ENCODE assay signal across 13 cellular contexts in the genomic region with DNA sequence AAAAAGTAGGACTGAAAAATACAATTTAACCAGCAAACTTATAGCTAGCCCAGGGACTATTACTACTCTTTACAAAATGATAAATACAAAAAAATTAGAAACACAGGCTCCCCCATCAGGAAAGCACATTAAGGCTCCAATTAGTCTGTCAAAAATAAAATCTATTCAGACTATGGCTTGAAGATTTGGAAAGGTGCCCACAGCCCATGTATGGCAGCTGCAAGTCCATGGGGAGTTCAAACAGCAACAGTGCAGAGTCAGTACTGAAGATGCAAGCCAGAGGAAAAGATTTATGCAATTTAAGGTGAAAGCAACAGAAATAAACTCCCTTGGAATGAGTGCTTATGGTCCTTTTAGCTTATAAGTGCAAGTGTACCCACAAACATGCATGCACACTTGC. TPM values are rescaled to one million over a fixed set of nuclear protein-coding genes. Genes with fewer than 3 reads are reported as not detected.
DNase-seq lines count a peak whose midpoint lies in the region; TF ChIP-seq lines count a peak whose summit lies in the region.
"Had no signal": no experiment of that assay in that cellular context is flagged by ENCODE, and none has a peak within 500 bp of the region (broad histone marks: within the 10 kb centered on the region; RNA-seq: fewer than 3 reads in every experiment).

No MANE protein-coding gene starts in this region.

- no peak overlapping the region for H2AFZ ChIP-seq in GM23248

- H3K27me3 ChIP-seq in tibial artery (no peaks in the 10 kb centered on the region), GM23248 (replicated peaks; ENCODE audit: insufficient read depth) (no peaks in the 10 kb centered on the region)
- H3K27me3 ChIP-seq: tibial nerve had no signal

- H3K36me3 ChIP-seq in tibial artery (no peaks in the 10 kb centered on the region), GM23248 (ENCODE audit: low read depth) (no peaks in the 10 kb centered on the region)
- H3K36me3 ChIP-seq: tibial nerve had no signal

- H3K27ac ChIP-seq in tibial artery (peak overlapping the region; percentile 70 to 76), GM23248 (no peak overlapping the region)
- H3K27ac ChIP-seq: KMS-11, tibial nerve had no signal

- no peak for TF ChIP-seq CTCF in fibroblast of pulmonary artery (IDR thresholded peaks at IDR 0.05; ENCODE audit: low read length, missing control alignments)
- no peak for TF ChIP-seq CTCF in tibial artery (IDR thresholded peaks at IDR 0.05)

- no peak overlapping the region for H3K4me2 ChIP-seq in GM23248 (ENCODE audit: unreplicated experiment)
- H3K4me2 ChIP-seq: KMS-11, smooth muscle cell had no signal

- DNase-seq in NCI-H748 (lab: John Stamatoyannopoulos, UW; ENCODE audit: unreplicated experiment) (peak; percentile 37), NCI-H748 treated with DMSO at 0.1 percent for 48 hours (lab: John Stamatoyannopoulos, UW) (no peak), NCI-H446 treated with DMSO at 0.1 percent for 48 hours (lab: John Stamatoyannopoulos, UW) (peak; percentile 68), fibroblast of pulmonary artery (ENCODE audit: low read depth) (peak; percentile 56), tibial artery (peak in 1 of 2 donors; percentile 70), GM23248 (no peak), middle frontal gyrus (ENCODE audit: extremely low spot score, low spot score) (no peak)
- DNase-seq in activated naive CD4-positive, alpha-beta T cell (lab: John Stamatoyannopoulos, UW): no peak
- DNase-seq: glutamatergic neuron, NCI-H774 had no signal

- no peaks in the 10 kb centered on the region for H3K9me3 ChIP-seq in tibial artery
- no peaks in the 10 kb centered on the region for H3K9me3 ChIP-seq in GM23248 (ENCODE audit: low read depth)
- H3K9me3 ChIP-seq: tibial nerve had no signal

- intact Hi-C loops in tibial artery (cut with DNase I; ENCODE audit: low total_unique reads): no loop called here

- H3K9ac ChIP-seq in GM23248: no peak overlapping the region
- H3K9ac ChIP-seq: KMS-11 had no signal

- H3F3A ChIP-seq in GM23248 (ENCODE audit: insufficient read depth): no peaks in the 10 kb centered on the region

- H3K4me1 ChIP-seq in tibial artery (peaks cover 0 to 53% (median 24%) of the 10 kb centered on the region in 4 donors), GM23248 (ENCODE audit: insufficient read depth) (0 out of 2 replicates have a peak, but pooled peaks cover 8% of the 10 kb centered on the region)

- no peaks in the 10 kb centered on the region for H3K9me2 ChIP-seq in GM23248 (ENCODE audit: insufficient read depth)

- no peaks in the 10 kb centered on the region for H3K79me2 ChIP-seq in GM23248 (ENCODE audit: insufficient read depth)

- no peaks in the 10 kb centered on the region for H4K20me1 ChIP-seq in GM23248 (ENCODE audit: insufficient read depth)

- in situ Hi-C loops in GM23248 (cut with MboI): no loop called here

- H3K4me3 ChIP-seq in fibroblast of pulmonary artery (replicated peaks; ENCODE audit: low read depth, low read length) (no peak overlapping the region), tibial artery (no peak overlapping the region), GM23248 (no peak overlapping the region)
- H3K4me3 ChIP-seq: smooth muscle cell, tibial nerve had no signal

RNA-seq across cellular contexts. Expression of a gene that starts 29.7 kb away (rescaled TPM):
- total RNA-seq in GM23248 (2014; rRNA removed; shearing (Covaris generic)): 3.9 and 10.4 TPM in 2 replicates
- 10.1 and 12.7 TPM in 2 replicates for polyA plus RNA-seq in GM23248 (2016; fragmentation: Nextera tagmentation; extraction: Ambion mirVana)

Comparison
In these comparisons a context has a peak if more than half of its experiments do, and no peak if none do; other contexts are left out.
1. DNase-seq: peak in NCI-H748 (single experiment), NCI-H446 treated with DMSO at 0.1 percent for 48 hours (single experiment) and fibroblast of pulmonary artery (single experiment); none in NCI-H748 treated with DMSO at 0.1 percent for 48 hours (single experiment), GM23248 (single experiment), middle frontal gyrus (single experiment) and activated naive CD4-positive, alpha-beta T cell (0 of 4).